Comparison of ENCODE assay signal across 9 cellular contexts in the genomic region with DNA sequence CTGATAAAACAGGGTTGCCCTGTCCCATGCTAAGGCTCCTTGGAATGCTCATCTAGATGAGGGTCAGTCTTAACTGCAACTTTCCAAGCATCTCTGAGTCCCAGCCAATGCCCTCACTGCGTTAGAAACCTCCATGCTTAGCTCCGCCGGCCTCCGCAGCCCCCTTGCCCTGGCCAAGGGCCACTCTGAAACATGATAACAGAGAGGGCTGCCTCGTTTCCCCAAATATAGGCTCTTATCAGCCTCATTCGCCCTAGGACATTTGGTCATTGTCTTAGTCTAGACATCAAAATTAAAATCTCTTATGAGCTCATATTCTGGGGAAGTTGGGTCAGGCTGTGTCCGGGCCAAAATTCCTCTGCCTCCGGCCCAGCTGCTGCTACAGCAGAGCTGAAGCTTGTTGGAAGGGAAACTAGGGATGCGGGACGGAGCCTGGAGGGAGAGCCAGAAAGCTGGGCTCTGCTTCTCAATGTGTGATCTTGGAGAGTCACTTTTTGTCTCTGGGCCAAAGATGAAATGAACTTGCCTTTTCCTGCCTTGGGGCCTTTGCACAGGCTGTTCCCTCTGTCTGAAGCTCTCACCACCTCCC.
DNase-seq lines count a peak whose midpoint lies in the region; ATAC-seq and TF ChIP-seq lines count a peak whose summit lies in the region.
"Had no signal": no experiment of that assay in that cellular context is flagged by ENCODE, and none has a peak within 500 bp of the region (broad histone marks: within the 10 kb centered on the region; RNA-seq: fewer than 3 reads in every experiment).

No MANE protein-coding gene starts in this region.

- H3K36me3 ChIP-seq in HEK293 (ENCODE audit: control insufficient read depth in 2 of 2, insufficient read depth in 1 of 2, low read length in 2 of 2) (no peaks in the 10 kb centered on the region), liver (ENCODE audit: control insufficient read depth in 4 of 4, insufficient read depth in 3 of 4, low read depth in 1 of 4, low read length in 3 of 4) (no peaks in the 10 kb centered on the region), skeletal muscle satellite cell (ENCODE audit: insufficient read depth, low read length) (no peaks in the 10 kb centered on the region)

- no peak overlapping the region for H3K4me2 ChIP-seq in skeletal muscle satellite cell (ENCODE audit: low read length)

- H3K4me1 ChIP-seq in HEK293 (ENCODE audit: control insufficient read depth, insufficient read depth, low read length) = no peaks in the 10 kb centered on the region
- peaks cover 9 to 47% (median 24%) of the 10 kb centered on the region in 4 donors for H3K4me1 ChIP-seq in liver (ENCODE audit: control insufficient read depth in 4 of 4, insufficient read depth in 4 of 4, low read length in 3 of 4)
- peaks cover 36% of the 10 kb centered on the region for H3K4me1 ChIP-seq in skeletal muscle satellite cell (ENCODE audit: control insufficient read depth, insufficient read depth, low read length)

- H3K9ac ChIP-seq in liver (ENCODE audit: low read depth in 1 of 2, low read length in 2 of 2) (no peak overlapping the region), skeletal muscle satellite cell (ENCODE audit: low read depth, low read length) (peak overlapping the region; percentile 19)
- H3K9ac ChIP-seq: parathyroid adenoma had no signal

- no peak overlapping the region for H3K27ac Mint-ChIP-seq in activated T-helper 1 cell treated with anti-CD3 and anti-CD28 coated beads, Interleukin-12 subunit alpha, Interleukin-12 subunit beta, Interleukin-2, Interleukin-4 antibody, amounts not matched to agents 30 ng/mL and 10 ng/mL and 1 ng/mL, durations not matched to agents 14 hours and 24 hours and 36 hours

- DNase-seq in stimulated activated CD4-positive, alpha-beta T cell treated with anti-CD3 and anti-CD28 coated beads, Interleukin-15, amount 100 ng/mL, for 24 hours = no peak
- no peak for DNase-seq in activated T-helper 1 cell treated with anti-CD3 and anti-CD28 coated beads, Interleukin-12 subunit alpha, Interleukin-12 subunit beta, Interleukin-2, Interleukin-4 antibody, amounts not matched to agents 30 ng/mL and 10 ng/mL and 1 ng/mL, durations not matched to agents 14 hours and 24 hours and 36 hours (ENCODE audit: low spot score)

- H3K36me3 Mint-ChIP-seq in activated T-helper 1 cell treated with anti-CD3 and anti-CD28 coated beads, Interleukin-12 subunit alpha, Interleukin-12 subunit beta, Interleukin-2, Interleukin-4 antibody, amounts not matched to agents 30 ng/mL and 10 ng/mL and 1 ng/mL, durations not matched to agents 14 hours and 24 hours and 36 hours (ENCODE audit: low read depth) = no peaks in the 10 kb centered on the region

- peaks cover 10% of the 10 kb centered on the region for H3K4me1 Mint-ChIP-seq in activated T-helper 1 cell treated with anti-CD3 and anti-CD28 coated beads, Interleukin-12 subunit alpha, Interleukin-12 subunit beta, Interleukin-2, Interleukin-4 antibody, amounts not matched to agents 30 ng/mL and 10 ng/mL and 1 ng/mL, durations not matched to agents 14 hours and 24 hours and 36 hours (ENCODE audit: low read depth)

- H3K9me3 Mint-ChIP-seq in activated T-helper 1 cell treated with anti-CD3 and anti-CD28 coated beads, Interleukin-12 subunit alpha, Interleukin-12 subunit beta, Interleukin-2, Interleukin-4 antibody, amounts not matched to agents 30 ng/mL and 10 ng/mL and 1 ng/mL, durations not matched to agents 14 hours and 24 hours and 36 hours = no peaks in the 10 kb centered on the region

- H3K27me3 Mint-ChIP-seq in activated T-helper 1 cell treated with anti-CD3 and anti-CD28 coated beads, Interleukin-12 subunit alpha, Interleukin-12 subunit beta, Interleukin-2, Interleukin-4 antibody, amounts not matched to agents 30 ng/mL and 10 ng/mL and 1 ng/mL, durations not matched to agents 14 hours and 24 hours and 36 hours (ENCODE audit: insufficient read depth) = peaks cover 9% of the 10 kb centered on the region

- H3K27ac ChIP-seq in HEK293 (ENCODE audit: extremely low read depth, low read depth, low read length) (no peak overlapping the region), cingulate gyrus (ENCODE audit: low read depth, low read length) (peak overlapping the region; percentile 50), liver (ENCODE audit: low read depth in 1 of 2, low read length in 2 of 2) (peak overlapping the region; percentile 23 to 26)
- H3K27ac ChIP-seq: parathyroid adenoma had no signal

- no peak overlapping the region for H3K4me3 ChIP-seq in HEK293 (ENCODE audit: low read depth, low read length)
- no peak overlapping the region for H3K4me3 ChIP-seq in liver (ENCODE audit: low read depth in 1 of 3, low read length in 3 of 3)
- no peak overlapping the region for H3K4me3 ChIP-seq in skeletal muscle satellite cell (ENCODE audit: low read length)

- no peak overlapping the region for H3K4me3 Mint-ChIP-seq in activated T-helper 1 cell treated with anti-CD3 and anti-CD28 coated beads, Interleukin-12 subunit alpha, Interleukin-12 subunit beta, Interleukin-2, Interleukin-4 antibody, amounts not matched to agents 30 ng/mL and 10 ng/mL and 1 ng/mL, durations not matched to agents 14 hours and 24 hours and 36 hours

- CTCF ChIA-PET in HEK293 (lab: Yijun Ruan, JAX) = interaction anchor here (0.6 to 15.1 kb wide), 46 partner anchors 9 to 728 kb away, joined by 3 to 831 read pairs (median 5); a partner anchor contains a TSS

- ATAC-seq in HG02759 (IDR thresholded peaks at IDR 0.05; ENCODE audit: unreplicated experiment) (no peak), HG03565 (IDR thresholded peaks at IDR 0.05; ENCODE audit: unreplicated experiment) (no peak)

- intact Hi-C loops in activated T-helper 1 cell treated with anti-CD3 and anti-CD28 coated beads, Interleukin-12 subunit alpha, Interleukin-12 subunit beta, Interleukin-2, Interleukin-4 antibody, amounts not matched to agents 30 ng/mL and 10 ng/mL and 1 ng/mL, durations not matched to agents 14 hours and 24 hours and 36 hours (cut with micrococcal nuclease) = loop anchor here (1.0 to 5.0 kb wide), 4 partner anchors 32 to 542 kb away; no protein-coding TSS in a partner anchor

- 75% methylated on average over 10 of the region's 10 CpGs for WGBS in liver

- no peak for TF ChIP-seq CTCF in HEK293 (tag by site-specific recombination; IDR thresholded peaks at IDR 0.05)
- no peak for TF ChIP-seq CTCF in liver (IDR thresholded peaks at IDR 0.05; ENCODE audit: low read depth, low read length, missing input control)

- POLR2A ChIA-PET in HEK293 (lab: Yijun Ruan, JAX) = interaction anchor here (1.1 to 1.7 kb wide), 2 partner anchors 32 to 63 kb away, joined by 3 to 10 read pairs; no protein-coding TSS in a partner anchor

- H3K27me3 ChIP-seq in liver (ENCODE audit: control insufficient read depth in 4 of 4, insufficient read depth in 4 of 4, low read length in 3 of 4) (no peaks in the 10 kb centered on the region), skeletal muscle satellite cell (ENCODE audit: control insufficient read depth, insufficient read depth, low read length) (peaks cover 6% of the 10 kb centered on the region)

- no peak for TF ChIP-seq RAD21 in liver (IDR thresholded peaks at IDR 0.05)

- H3K9me3 ChIP-seq in HEK293 (ENCODE audit: control insufficient read depth, insufficient read depth, low read depth, low read length) (no peaks in the 10 kb centered on the region), liver (ENCODE audit: control insufficient read depth in 4 of 4, low read length in 3 of 4) (no peaks in the 10 kb centered on the region), skeletal muscle satellite cell (replicated peaks; ENCODE audit: low read length) (no peaks in the 10 kb centered on the region)

TF ChIP-seq in HEK293, 187 proteins besides CTCF, POLR2A, EP300 and RAD21:
- TF ChIP-seq ZNF623 (tag by site-specific recombination; IDR thresholded peaks at IDR 0.05) (peak; percentile 69), ZNF670 (tag by site-specific recombination; IDR thresholded peaks at IDR 0.05; ENCODE audit: low read depth) (no peak)
TF ChIP-seq in HEK293: peak in this region for 1.

TF ChIP-seq in liver, 16 proteins besides CTCF, POLR2A, EP300 and RAD21:
- TF ChIP-seq NR2F2 (IDR thresholded peaks at IDR 0.05) (peak; percentile 82), SP1 (IDR thresholded peaks at IDR 0.05) (peak; percentile 28), YY1 (IDR thresholded peaks at IDR 0.05) (no peak)
- TF ChIP-seq, protein P1, sequence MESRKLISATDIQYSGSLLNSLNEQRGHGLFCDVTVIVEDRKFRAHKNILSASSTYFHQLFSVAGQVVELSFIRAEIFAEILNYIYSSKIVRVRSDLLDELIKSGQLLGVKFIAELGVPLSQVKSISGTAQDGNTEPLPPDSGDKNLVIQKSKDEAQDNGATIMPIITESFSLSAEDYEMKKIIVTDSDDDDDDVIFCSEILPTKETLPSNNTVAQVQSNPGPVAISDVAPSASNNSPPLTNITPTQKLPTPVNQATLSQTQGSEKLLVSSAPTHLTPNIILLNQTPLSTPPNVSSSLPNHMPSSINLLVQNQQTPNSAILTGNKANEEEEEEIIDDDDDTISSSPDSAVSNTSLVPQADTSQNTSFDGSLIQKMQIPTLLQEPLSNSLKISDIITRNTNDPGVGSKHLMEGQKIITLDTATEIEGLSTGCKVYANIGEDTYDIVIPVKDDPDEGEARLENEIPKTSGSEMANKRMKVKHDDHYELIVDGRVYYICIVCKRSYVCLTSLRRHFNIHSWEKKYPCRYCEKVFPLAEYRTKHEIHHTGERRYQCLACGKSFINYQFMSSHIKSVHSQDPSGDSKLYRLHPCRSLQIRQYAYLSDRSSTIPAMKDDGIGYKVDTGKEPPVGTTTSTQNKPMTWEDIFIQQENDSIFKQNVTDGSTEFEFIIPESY (IDR thresholded peaks at IDR 0.05) = no peak
